1 cellular context compared by ENCODE assay signal in genomic region chr10:119657725-119658124, GRCh38.
TF ChIP-seq lines count a peak whose summit lies in the region.

No MANE protein-coding gene starts in this region.

TF ChIP-seq in liver, 16 proteins besides CTCF, POLR2A, EP300 and RAD21 (continued from another document):
- TF ChIP-seq REST (IDR thresholded peaks at IDR 0.05): no peak
